ENCODE assay signal across 20 cellular contexts in the genomic region with DNA sequence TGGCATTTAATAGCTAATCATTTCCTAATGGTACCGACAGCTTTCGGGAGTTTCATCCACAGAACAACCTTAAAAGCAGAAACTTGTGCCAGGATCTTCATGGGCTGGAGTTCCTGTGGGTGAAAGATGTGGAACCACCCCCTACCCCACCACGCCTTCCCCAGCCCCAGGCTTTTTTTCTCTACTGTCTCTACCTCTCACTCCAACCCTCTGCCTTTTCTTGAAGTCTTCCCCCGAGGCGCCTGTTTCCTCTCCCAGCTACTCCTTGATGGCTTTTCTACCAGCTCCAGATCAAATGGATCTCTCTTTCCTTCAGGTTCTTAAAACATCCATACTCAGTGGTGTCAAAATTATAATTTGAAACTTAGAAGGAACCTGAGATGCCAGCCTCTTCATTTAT.
A peak's percentile ranks its signal among the peaks of the same experiment; 100 is the strongest.
DNase-seq lines count a peak whose midpoint lies in the region; ATAC-seq and TF ChIP-seq lines count a peak whose summit lies in the region.
"Had no signal": no experiment of that assay in that cellular context is flagged by ENCODE, and none has a peak within 500 bp of the region (broad histone marks: within the 10 kb centered on the region; RNA-seq: fewer than 3 reads in every experiment).

No MANE protein-coding gene starts in this region.

- H3K36me3 ChIP-seq in GM23338 (ENCODE audit: insufficient read depth), result no peaks in the 10 kb centered on the region
- H3K36me3 ChIP-seq: pancreas had no signal

- TF ChIP-seq CTCF in GM23338 (conservative IDR thresholded peaks at IDR 0.05; ENCODE audit: low read depth in 2 of 2), result no peak
- TF ChIP-seq CTCF in nephron (IDR thresholded peaks at IDR 0.05; ENCODE audit: unreplicated experiment in 3 of 3), result no peak

- no peaks in the 10 kb centered on the region for H3K79me2 ChIP-seq in GM23338 (replicated peaks; ENCODE audit: insufficient read depth)

- peak overlapping the region; percentile 48; the same call in 1 of the 2 replicates for H3K4me2 ChIP-seq in GM23338

- H3K27me3 ChIP-seq in GM23338 (ENCODE audit: insufficient read depth), result no peaks in the 10 kb centered on the region
- H3K27me3 ChIP-seq: pancreas had no signal

- H3K9me2 ChIP-seq in GM23338 (ENCODE audit: insufficient read depth), result peaks cover 16% of the 10 kb centered on the region

- no peak overlapping the region for H3K27ac ChIP-seq in GM23338 (ENCODE audit: low read depth)
- H3K27ac ChIP-seq in caudate nucleus (ENCODE audit: low read depth, low read length), result peak overlapping the region; percentile 39
- H3K27ac ChIP-seq in temporal lobe (ENCODE audit: low read depth, low read length), result peak overlapping the region; percentile 91

- no peak overlapping the region for H3K4me3 ChIP-seq in GM23338

- H3F3A ChIP-seq in GM23338 (replicated peaks; ENCODE audit: low read depth), result no peaks in the 10 kb centered on the region

- DNase-seq in GM23338 (ENCODE audit: low spot score) (no peak), caudate nucleus (lab: John Stamatoyannopoulos, UW) (no peak), OCI-M2 (lab: John Stamatoyannopoulos, UW; ENCODE audit: unreplicated experiment) (no peak), SIG-M5 (lab: John Stamatoyannopoulos, UW) (no peak)
- DNase-seq: activated CD4-positive, alpha-beta T cell treated with anti-CD3 and anti-CD28 coated beads for 48 hours; activated CD8-positive, alpha-beta memory T cell treated with anti-CD3 and anti-CD28 coated beads, Interleukin-2, amount 10 ng/mL, durations not matched to agents 7 days and 5 days; CD4-positive, alpha-beta T cell; central memory CD4-positive, alpha-beta T cell; effector memory CD4-positive, alpha-beta T cell; left ventricle myocardium superior; NCI-H1105; NCI-H524 treated with DMSO at 0.1 percent for 48 hours; stimulated activated CD4-positive, alpha-beta T cell treated with anti-CD3 and anti-CD28 coated beads, Interleukin-4, amount 100 ng/mL, for 1 hour; stimulated activated naive CD8-positive, alpha-beta T cell treated with anti-CD3 and anti-CD28 coated beads, Interleukin-15, amount 100 ng/mL, for 72 hours had no signal

- H3K36me3 Mint-ChIP-seq in GM23338 (ENCODE audit: low read depth) (no peaks in the 10 kb centered on the region), nephron (ENCODE audit: low read depth) (no peaks in the 10 kb centered on the region)
- H3K36me3 Mint-ChIP-seq: activated CD8-positive, alpha-beta memory T cell treated with anti-CD3 and anti-CD28 coated beads, Interleukin-2, amount 10 ng/mL, durations not matched to agents 7 days and 5 days had no signal

- no peaks in the 10 kb centered on the region for H4K20me1 ChIP-seq in GM23338 (replicated peaks; ENCODE audit: insufficient read depth)

- ATAC-seq in GM23338 (peak; percentile 55), HG03565 (IDR thresholded peaks at IDR 0.05; ENCODE audit: unreplicated experiment) (no peak), HG02870 (IDR thresholded peaks at IDR 0.05; ENCODE audit: unreplicated experiment) (no peak)
- ATAC-seq: activated CD8-positive, alpha-beta memory T cell treated with anti-CD3 and anti-CD28 coated beads, Interleukin-2, amount 10 ng/mL, durations not matched to agents 7 days and 5 days; stimulated activated naive CD8-positive, alpha-beta T cell treated with anti-CD3 and anti-CD28 coated beads, Interleukin-15, amount 100 ng/mL, for 72 hours had no signal

- H3K9me3 Mint-ChIP-seq in GM23338 (no peaks in the 10 kb centered on the region), nephron (no peaks in the 10 kb centered on the region)
- H3K9me3 Mint-ChIP-seq: activated T-helper 2 cell treated with anti-CD3 and anti-CD28 coated beads, Interferon-gamma antibody, Interleukin-2, Interleukin-4, amounts not matched to agents 10 μg/mL and 5 μg/mL and 100 μg/mL, durations not matched to agents 14 hours and 24 hours and 36 hours; CD4-positive, alpha-beta T cell; stimulated activated naive CD8-positive, alpha-beta T cell treated with anti-CD3 and anti-CD28 coated beads, Interleukin-15, amount 100 ng/mL, for 72 hours had no signal

- H3K27me3 Mint-ChIP-seq in GM23338 (ENCODE audit: insufficient read depth, low read depth, poor library complexity) (peaks cover 2% of the 10 kb centered on the region), nephron (ENCODE audit: low read depth) (no peaks in the 10 kb centered on the region)

- peak overlapping the region; percentile 2; the same call in 1 of the 3 replicates for H3K4me3 Mint-ChIP-seq in GM23338
- H3K4me3 Mint-ChIP-seq in nephron, result peak overlapping the region in 2 of 3 experiments; percentile 7 to 24
- H3K4me3 Mint-ChIP-seq: activated CD8-positive, alpha-beta memory T cell treated with anti-CD3 and anti-CD28 coated beads, Interleukin-2, amount 10 ng/mL, durations not matched to agents 7 days and 5 days; CD4-positive, alpha-beta T cell; stimulated activated naive CD8-positive, alpha-beta T cell treated with anti-CD3 and anti-CD28 coated beads, Interleukin-15, amount 100 ng/mL, for 72 hours had no signal

- no peak overlapping the region; the same call in 1 of the 2 replicates for H3K27ac Mint-ChIP-seq in GM23338
- peak overlapping the region; percentile 94 to 97 (median 95) for H3K27ac Mint-ChIP-seq in nephron
- H3K27ac Mint-ChIP-seq: activated CD8-positive, alpha-beta memory T cell treated with anti-CD3 and anti-CD28 coated beads, Interleukin-2, amount 10 ng/mL, durations not matched to agents 7 days and 5 days; activated T-helper 2 cell treated with anti-CD3 and anti-CD28 coated beads, Interferon-gamma antibody, Interleukin-2, Interleukin-4, amounts not matched to agents 10 μg/mL and 5 μg/mL and 100 μg/mL, durations not matched to agents 14 hours and 24 hours and 36 hours; CD4-positive, alpha-beta T cell; stimulated activated naive CD8-positive, alpha-beta T cell treated with anti-CD3 and anti-CD28 coated beads, Interleukin-15, amount 100 ng/mL, for 72 hours had no signal

- peak overlapping the region; percentile 82 for H2AFZ ChIP-seq in GM23338

- H3K4me1 Mint-ChIP-seq in GM23338 (peaks cover 33% of the 10 kb centered on the region), nephron (peaks cover 49% of the 10 kb centered on the region)
- H3K4me1 Mint-ChIP-seq: activated CD8-positive, alpha-beta memory T cell treated with anti-CD3 and anti-CD28 coated beads, Interleukin-2, amount 10 ng/mL, durations not matched to agents 7 days and 5 days; stimulated activated naive CD8-positive, alpha-beta T cell treated with anti-CD3 and anti-CD28 coated beads, Interleukin-15, amount 100 ng/mL, for 72 hours had no signal

- H3K4me1 ChIP-seq in GM23338 (ENCODE audit: insufficient read depth), result peaks cover 26% of the 10 kb centered on the region

TF ChIP-seq in GM23338, 12 proteins besides CTCF, POLR2A, EP300 and RAD21 (continues in another document):
- TF ChIP-seq, protein P1, sequence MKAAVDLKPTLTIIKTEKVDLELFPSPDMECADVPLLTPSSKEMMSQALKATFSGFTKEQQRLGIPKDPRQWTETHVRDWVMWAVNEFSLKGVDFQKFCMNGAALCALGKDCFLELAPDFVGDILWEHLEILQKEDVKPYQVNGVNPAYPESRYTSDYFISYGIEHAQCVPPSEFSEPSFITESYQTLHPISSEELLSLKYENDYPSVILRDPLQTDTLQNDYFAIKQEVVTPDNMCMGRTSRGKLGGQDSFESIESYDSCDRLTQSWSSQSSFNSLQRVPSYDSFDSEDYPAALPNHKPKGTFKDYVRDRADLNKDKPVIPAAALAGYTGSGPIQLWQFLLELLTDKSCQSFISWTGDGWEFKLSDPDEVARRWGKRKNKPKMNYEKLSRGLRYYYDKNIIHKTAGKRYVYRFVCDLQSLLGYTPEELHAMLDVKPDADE (IDR thresholded peaks at IDR 0.05), result no peak
- TF ChIP-seq JUNB (IDR thresholded peaks at IDR 0.05; ENCODE audit: unreplicated experiment), result no peak
